Comparison of ENCODE assay signal across 19 cellular contexts in the genomic region with DNA sequence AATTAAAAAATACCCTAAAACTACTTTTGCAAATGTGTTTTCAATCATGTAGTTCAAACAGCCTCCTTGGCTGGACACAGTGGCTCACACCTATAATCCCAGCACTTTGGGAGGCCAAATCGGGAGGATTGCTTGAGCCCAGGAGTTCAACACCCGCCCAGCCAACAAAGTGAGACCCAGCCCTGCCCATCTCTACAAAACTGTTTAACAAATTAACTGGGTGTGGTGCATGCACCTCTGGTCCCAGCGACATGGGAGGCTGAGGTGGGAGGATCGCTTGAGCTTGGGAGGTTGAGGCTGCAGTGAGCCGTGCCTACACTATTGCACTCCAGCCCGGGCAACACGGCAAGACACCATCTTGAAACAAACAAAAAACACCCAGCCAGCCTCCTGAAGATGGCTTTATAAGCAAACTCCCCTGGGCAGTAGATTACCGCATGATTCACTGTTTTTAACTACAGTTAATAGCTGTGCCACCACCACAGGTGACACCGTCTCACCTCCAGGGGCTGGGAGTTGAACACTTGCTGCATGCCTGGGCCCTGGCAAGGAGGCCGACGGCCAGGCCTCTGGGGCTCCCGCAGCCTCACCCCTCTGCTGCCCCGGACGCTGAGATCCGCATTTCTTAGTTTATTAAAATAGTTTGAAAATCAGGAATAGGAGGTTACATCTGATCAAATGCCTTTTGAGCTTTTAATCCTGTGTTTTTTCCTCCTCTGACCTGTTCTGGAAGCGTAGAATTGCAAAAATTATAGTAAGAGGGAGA.
"Had no signal": no experiment of that assay in that cellular context is flagged by ENCODE, and none has a peak within 500 bp of the region (broad histone marks: within the 10 kb centered on the region; RNA-seq: fewer than 3 reads in every experiment).

No MANE protein-coding gene starts in this region.

- H3K27me3 ChIP-seq: ascending aorta, esophagus muscularis mucosa, hepatocyte, pancreas, tibial nerve, vagina had no signal

- H3K4me2 ChIP-seq: hepatocyte had no signal

- H3K9me3 ChIP-seq: ascending aorta, esophagus muscularis mucosa, pancreas, tibial nerve, vagina had no signal

- DNase-seq: activated CD4-positive, alpha-beta T cell treated with anti-CD3 and anti-CD28 coated beads for 48 hours; activated CD4-positive, CD25-positive, alpha-beta regulatory T cell; activated CD8-positive, alpha-beta memory T cell treated with anti-CD3 and anti-CD28 coated beads, Interleukin-2, amount 50 U/mL, for 4 hours; activated effector memory CD4-positive, alpha-beta T cell treated with anti-CD3 and anti-CD28 coated beads, Interleukin-2, amount 50 U/mL, for 16 hours; activated naive CD4-positive, alpha-beta T cell treated with anti-CD3 and anti-CD28 coated beads, Interleukin-2, amount 50 U/mL, for 16 hours; activated T-cell treated with anti-CD3 and anti-CD28 coated beads, Interleukin-2, amount 50 U/mL, for 72 hours; cerebellar nuclear complex; cortex of kidney; effector CD8-positive, alpha-beta T cell; stimulated activated naive CD4-positive, alpha-beta T cell treated with Interleukin-2 at 50 U/mL for 16 hours; T-helper 1 cell; T1000 had no signal

- H3K27ac ChIP-seq: ascending aorta, hepatocyte, pancreas, tibial nerve, vagina had no signal

- H3K4me3 Mint-ChIP-seq: activated T-cell treated with anti-CD3 and anti-CD28 coated beads, Interleukin-2, amount 50 U/mL, for 72 hours; neural crest cell had no signal

- H3K4me1 ChIP-seq: ascending aorta, pancreas had no signal

- H2AFZ ChIP-seq: hepatocyte had no signal

- H3K4me3 ChIP-seq: ascending aorta, esophagus muscularis mucosa, hepatocyte, pancreas, tibial nerve, vagina had no signal

- ATAC-seq: activated T-cell treated with anti-CD3 and anti-CD28 coated beads, Interleukin-2, amount 50 U/mL, for 72 hours; pancreas had no signal

- H3K27ac Mint-ChIP-seq: activated T-cell treated with anti-CD3 and anti-CD28 coated beads, Interleukin-2, amount 50 U/mL, for 72 hours had no signal

- FAIRE-seq: pancreas had no signal

- H3K9me3 Mint-ChIP-seq: activated T-cell treated with anti-CD3 and anti-CD28 coated beads, Interleukin-2, amount 50 U/mL, for 72 hours; neural crest cell had no signal
